8 cellular contexts compared by ENCODE assay signal in the genomic region with DNA sequence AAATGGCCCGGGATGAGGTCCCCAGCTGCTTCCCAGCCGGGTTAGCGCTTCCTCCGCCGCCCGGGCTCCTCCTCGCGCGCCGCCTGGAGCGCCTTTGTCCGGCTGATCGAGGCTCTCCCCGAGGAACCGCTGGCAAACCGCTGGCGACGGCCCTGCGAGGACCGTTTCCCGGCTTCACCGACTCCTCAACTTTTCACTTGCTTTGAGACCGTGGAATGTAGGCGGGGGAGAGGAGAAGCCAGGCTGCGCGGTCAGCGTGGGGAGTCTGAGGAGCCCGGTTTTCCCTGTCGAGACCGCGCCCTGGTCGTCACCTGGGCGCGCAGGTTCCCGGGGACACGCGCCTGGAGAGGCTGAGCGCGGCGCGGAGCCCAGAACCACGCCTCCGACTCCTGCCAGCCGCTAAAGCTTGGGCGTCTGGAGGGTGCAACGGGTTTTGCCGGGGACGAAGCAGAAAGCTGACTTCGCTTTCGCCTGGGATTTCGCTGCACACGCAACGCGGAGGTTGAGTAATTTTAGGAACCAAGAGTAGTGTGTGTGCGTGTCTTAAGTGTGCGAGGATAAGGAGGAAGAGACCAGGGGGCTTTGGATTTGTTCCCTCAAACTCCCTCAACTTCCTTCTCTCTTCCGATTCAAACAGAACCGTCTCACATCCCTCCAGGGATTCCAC. TPM values are rescaled to one million over a fixed set of nuclear protein-coding genes. Genes with fewer than 3 reads are reported as not detected.
DNase-seq lines count a peak whose midpoint lies in the region; ATAC-seq and TF ChIP-seq lines count a peak whose summit lies in the region.

No MANE protein-coding gene starts in this region.

- DNase-seq in AML-193 (lab: John Stamatoyannopoulos, UW) (peak; percentile 54 to 60), NCI-H82 (lab: John Stamatoyannopoulos, UW) (peak; percentile 70), T1000 (lab: John Stamatoyannopoulos, UW) (no peak)
- DNase-seq in activated naive CD4-positive, alpha-beta T cell treated with Interleukin-2 at 50 U/mL for 16 hours: peak; percentile 55

- H3K4me3 ChIP-seq in gastroesophageal sphincter (peak overlapping the region; percentile 81 to 88), neutrophil (ENCODE audit: low read depth in 1 of 2, low read length in 1 of 2) (peak overlapping the region; percentile 62 to 69)

- H3K9me3 ChIP-seq in gastroesophageal sphincter: no peaks in the 10 kb centered on the region
- H3K9me3 ChIP-seq in neutrophil: no peaks in the 10 kb centered on the region

- H3K27ac ChIP-seq in gastroesophageal sphincter: peak overlapping the region; percentile 29 to 99 (median 98)
- H3K27ac ChIP-seq in neutrophil: no peak overlapping the region

- H3K4me1 ChIP-seq in gastroesophageal sphincter (peaks cover 0 to 32% (median 0%) of the 10 kb centered on the region in 3 donors), neutrophil (ENCODE audit: control insufficient read depth in 1 of 2, insufficient read depth in 1 of 2, low read depth in 1 of 2, low read length in 1 of 2) (peaks cover 15 to 18% of the 10 kb centered on the region in 2 experiments)

- no peak for TF ChIP-seq EP300 in gastroesophageal sphincter (IDR thresholded peaks at IDR 0.05)

- no peak for TF ChIP-seq POLR2A in gastroesophageal sphincter (IDR thresholded peaks at IDR 0.05)

- ATAC-seq in GM18868 (IDR thresholded peaks at IDR 0.05; ENCODE audit: unreplicated experiment) (peak; percentile 22), HG03095 (IDR thresholded peaks at IDR 0.05; ENCODE audit: unreplicated experiment) (peak; percentile 14), gastroesophageal sphincter (peak; percentile 11)

- 0% methylated on average over 2 to 4 of the region's 58 CpGs for WGBS in gastroesophageal sphincter (ENCODE audit: low coverage in 1 of 2), 2 donors

- no peak for TF ChIP-seq CTCF in gastroesophageal sphincter (IDR thresholded peaks at IDR 0.05)
- no peak for TF ChIP-seq CTCF in neutrophil (IDR thresholded peaks at IDR 0.05)

- H3K27me3 ChIP-seq in gastroesophageal sphincter: no peaks in the 10 kb centered on the region
- H3K27me3 ChIP-seq in neutrophil: peaks cover 94% of the 10 kb centered on the region

- no peaks in the 10 kb centered on the region for H3K36me3 ChIP-seq in gastroesophageal sphincter
- no peaks in the 10 kb centered on the region for H3K36me3 ChIP-seq in neutrophil

RNA-seq across cellular contexts. Expression of a gene that starts 7.3 kb away (rescaled TPM):
- total RNA-seq in gastroesophageal sphincter: 10 to 100 TPM; 18.6 to 32.5 (median 19.6) TPM
